In the genomic region with DNA sequence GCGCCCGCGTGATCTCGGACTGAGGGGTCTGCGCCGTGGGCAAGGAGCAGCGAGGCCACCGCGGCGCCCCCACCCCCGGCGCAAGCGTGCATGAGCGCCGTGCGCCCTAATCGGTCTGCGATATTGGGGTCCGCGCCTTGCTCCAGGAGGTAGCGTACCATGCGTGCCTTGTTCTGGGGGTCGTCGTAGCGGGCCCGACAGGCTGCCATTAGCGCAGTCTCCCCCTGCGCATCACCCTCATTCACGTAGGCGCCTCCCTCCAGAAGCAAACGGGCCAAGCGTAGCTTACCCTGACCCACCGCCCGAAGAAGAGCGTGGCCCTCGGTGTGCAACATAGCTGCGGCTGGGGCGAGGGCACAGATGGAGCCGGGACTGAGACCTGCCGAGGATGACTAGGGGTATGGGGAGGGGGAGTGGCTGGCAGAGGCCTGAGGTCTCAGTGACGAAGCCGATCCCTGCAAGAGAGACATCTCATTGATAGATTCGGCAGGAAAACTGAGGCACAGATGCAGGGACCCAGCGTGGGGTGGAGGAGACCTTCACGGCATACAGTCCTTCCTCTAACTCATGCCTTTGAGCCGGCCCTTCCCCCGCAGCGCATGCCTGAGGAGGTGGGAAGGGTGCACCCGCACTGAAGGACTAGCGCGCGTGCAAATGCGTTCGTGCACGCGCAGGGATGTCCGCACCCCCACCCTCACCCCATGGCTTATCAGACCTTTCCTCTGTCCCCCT, we compare ENCODE assay signal across 8 cellular contexts. TPM values are rescaled to one million over a fixed set of nuclear protein-coding genes. Genes with fewer than 3 reads are reported as not detected.
A peak's percentile ranks its signal among the peaks of the same experiment; 100 is the strongest.
DNase-seq lines count a peak whose midpoint lies in the region; ATAC-seq and TF ChIP-seq lines count a peak whose summit lies in the region.

No MANE protein-coding gene starts in this region.

- H3K4me1 Mint-ChIP-seq in glutamatergic neuron (ENCODE audit: low read depth, unreplicated experiment): peaks cover 27% of the 10 kb centered on the region

- H3K27ac Mint-ChIP-seq in glutamatergic neuron (ENCODE audit: unreplicated experiment): no peak overlapping the region

- peaks cover 19% of the 10 kb centered on the region for H3K9me3 Mint-ChIP-seq in glutamatergic neuron (ENCODE audit: unreplicated experiment)

- DNase-seq in EH (ENCODE audit: low read depth) (peak; percentile 52), NCI-H2227 (lab: John Stamatoyannopoulos, UW; ENCODE audit: unreplicated experiment) (peak; percentile 60), glutamatergic neuron (peak; percentile 33), pons (ENCODE audit: low spot score) (peak; percentile 54), LoVo (ENCODE audit: low spot score) (no peak)
- peak; percentile 64 for DNase-seq in activated naive CD4-positive, alpha-beta T cell treated with Interleukin-2 at 50 U/mL for 16 hours

- H3K27me3 Mint-ChIP-seq in glutamatergic neuron (ENCODE audit: unreplicated experiment): peaks cover 16% of the 10 kb centered on the region

- H3K36me3 Mint-ChIP-seq in glutamatergic neuron (ENCODE audit: unreplicated experiment): no peaks in the 10 kb centered on the region

- ATAC-seq in GM18870 (IDR thresholded peaks at IDR 0.05; ENCODE audit: unreplicated experiment) (no peak), GM21528 (IDR thresholded peaks at IDR 0.05; ENCODE audit: low FRiP score, unreplicated experiment) (no peak)

- H3K4me3 Mint-ChIP-seq in glutamatergic neuron (ENCODE audit: unreplicated experiment): peak overlapping the region; percentile 97

- no peak for TF ChIP-seq CTCF in glutamatergic neuron (IDR thresholded peaks at IDR 0.05; ENCODE audit: partially characterized antibody, unreplicated experiment)

RNA-seq across cellular contexts. Expression of a gene that starts 2.8 kb away (rescaled TPM):
- 0.59 TPM for total RNA-seq in glutamatergic neuron (ENCODE audit: unreplicated experiment)

RNA-seq across cellular contexts. Expression of a gene that starts 2.9 kb away (rescaled TPM):
- total RNA-seq in glutamatergic neuron (ENCODE audit: unreplicated experiment): 13.2 TPM

RNA-seq across cellular contexts. Expression of a gene that starts 3.8 kb away (rescaled TPM):
- 20.3 TPM for total RNA-seq in glutamatergic neuron (ENCODE audit: unreplicated experiment)

RNA-seq across cellular contexts. Expression of a gene that starts 34.3 kb away (rescaled TPM):
- 206 TPM for total RNA-seq in glutamatergic neuron (ENCODE audit: unreplicated experiment)

RNA-seq across cellular contexts. Expression of a gene that starts 34.8 kb away (rescaled TPM):
- 126 TPM for total RNA-seq in glutamatergic neuron (ENCODE audit: unreplicated experiment)
